ENCODE assay signal across 18 cellular contexts in the genomic region with DNA sequence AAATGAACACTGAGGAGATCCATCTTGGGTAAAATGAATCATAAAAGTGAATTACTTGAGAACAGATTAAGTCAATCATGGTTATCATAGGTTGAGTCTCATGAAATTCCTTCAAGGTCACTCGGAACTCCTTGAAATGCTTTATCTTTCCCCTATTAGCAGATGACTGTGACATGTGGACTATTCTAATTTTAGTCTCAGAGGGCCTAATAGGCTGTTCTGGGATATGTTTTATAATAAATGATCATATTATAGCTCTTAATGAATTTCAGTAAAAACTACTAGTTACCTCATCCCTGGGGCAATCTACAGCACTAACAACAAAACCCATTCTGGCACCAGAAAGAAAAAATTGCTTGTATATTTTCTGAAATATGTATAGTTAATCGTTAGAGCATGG. TPM values are rescaled to one million over a fixed set of nuclear protein-coding genes. Genes with fewer than 3 reads are reported as not detected.
"Had no signal": no experiment of that assay in that cellular context is flagged by ENCODE, and none has a peak within 500 bp of the region (broad histone marks: within the 10 kb centered on the region; RNA-seq: fewer than 3 reads in every experiment).

No MANE protein-coding gene starts in this region.

- H3K4me1 ChIP-seq: lower lobe of right lung, thyroid gland had no signal

- DNase-seq: activated CD4-positive, alpha-beta memory T cell treated with anti-CD3 and anti-CD28 coated beads for 36 hours; activated naive CD4-positive, alpha-beta T cell treated with Interleukin-2 at 50 U/mL for 16 hours; activated T-cell treated with anti-CD3 and anti-CD28 coated beads, Interleukin-2, amount 50 U/mL, for 1 hour; anterior cingulate cortex; central memory CD4-positive, alpha-beta T cell; endodermal cell; glutamatergic neuron; islet precursor cell; lower lobe of right lung; naive thymus-derived CD8-positive, alpha-beta T cell; ovary; stimulated activated CD4-positive, alpha-beta T cell treated with anti-CD3 and anti-CD28 coated beads, Interleukin-2, amount 100 ng/mL, for 24 hours; stimulated activated naive CD4-positive, alpha-beta T cell treated with Interleukin-2 at 50 U/mL for 16 hours; thyroid gland; WERI-Rb-1 had no signal

- ATAC-seq: lower lobe of right lung; naive thymus-derived CD8-positive, alpha-beta T cell had no signal

- H3K27ac ChIP-seq: epithelial cell of prostate, lower lobe of right lung, ovary, thyroid gland, WERI-Rb-1 had no signal

- H3K36me3 ChIP-seq: lower lobe of right lung, ovary, thyroid gland, WERI-Rb-1 had no signal

- H3K4me3 ChIP-seq: lower lobe of right lung, ovary, thyroid gland had no signal

- H3K27me3 ChIP-seq: ovary, thyroid gland had no signal

- H3K9me3 ChIP-seq: lower lobe of right lung, ovary, thyroid gland had no signal

RNA-seq across cellular contexts. Expression of gene SPATA4, which starts 44.7 kb away (rescaled TPM):
- total RNA-seq: activated CD4-positive, alpha-beta memory T cell treated with anti-CD3 and anti-CD28 coated beads for 36 hours; activated T-helper 2 cell treated with anti-CD3 and anti-CD28 coated beads, Interferon-gamma antibody, Interleukin-2, Interleukin-4, amounts not matched to agents 10 μg/mL and 5 μg/mL and 100 μg/mL, durations not matched to agents 14 hours and 24 hours and 36 hours; endodermal cell; mesenteric fat pad; naive thymus-derived CD8-positive, alpha-beta T cell had no signal
- polyA plus RNA-seq: naive thymus-derived CD8-positive, alpha-beta T cell had no signal
